ENCODE assay signal across 21 cellular contexts in genomic region chr2:20415511-20415918, GRCh38. TPM values are rescaled to one million over a fixed set of nuclear protein-coding genes. Genes with fewer than 3 reads are reported as not detected.
A peak's percentile ranks its signal among the peaks of the same experiment; 100 is the strongest.
DNase-seq lines count a peak whose midpoint lies in the region; ATAC-seq lines count a peak whose summit lies in the region.
"Had no signal": no experiment of that assay in that cellular context is flagged by ENCODE, and none has a peak within 500 bp of the region (broad histone marks: within the 10 kb centered on the region; RNA-seq: fewer than 3 reads in every experiment).

No MANE protein-coding gene starts in this region.

- H3K36me3 Mint-ChIP-seq in effector memory CD8-positive, alpha-beta T cell (ENCODE audit: insufficient read depth) = no peaks in the 10 kb centered on the region
- H3K36me3 Mint-ChIP-seq: mesothelial cell of epicardium; stimulated activated memory B cell treated with anti-CD40 and anti-IgM and Interleukin-4, amounts not matched to agents 10 μg/mL and 1 μg/mL and 100 μg/mL, for 72 hours had no signal

- H3K27ac Mint-ChIP-seq in effector memory CD8-positive, alpha-beta T cell = no peak overlapping the region
- H3K27ac Mint-ChIP-seq: activated naive CD4-positive, alpha-beta T cell treated with anti-CD3 and anti-CD28 coated beads for 36 hours; B cell; mesothelial cell of epicardium; stimulated activated memory B cell treated with anti-CD40 and anti-IgM and Interleukin-4, amounts not matched to agents 10 μg/mL and 1 μg/mL and 100 μg/mL, for 72 hours; T-helper 2 cell treated with Interferon-gamma antibody and Interleukin-4, amounts not matched to agents 5 μg/mL and 100 μg/mL, for 36 hours had no signal

- H3K9me3 Mint-ChIP-seq in effector memory CD8-positive, alpha-beta T cell = no peaks in the 10 kb centered on the region
- H3K9me3 Mint-ChIP-seq: activated naive CD4-positive, alpha-beta T cell treated with anti-CD3 and anti-CD28 coated beads for 36 hours; mesothelial cell of epicardium; T-helper 2 cell treated with Interferon-gamma antibody and Interleukin-4, amounts not matched to agents 5 μg/mL and 100 μg/mL, for 36 hours had no signal

- DNase-seq in EH (ENCODE audit: low read depth) (peak; percentile 36), NCI-H2171 treated with DMSO at 0.1 percent for 48 hours (lab: John Stamatoyannopoulos, UW) (peak; percentile 55), epithelial cell of prostate (ENCODE audit: low read depth, low spot score) (peak; percentile 43), mesenteric fat pad (ENCODE audit: low spot score) (peak; percentile 74), DMS79 (lab: John Stamatoyannopoulos, UW) (no peak), NCI-H1694 treated with DMSO at 0.1 percent for 48 hours (lab: John Stamatoyannopoulos, UW) (no peak)
- DNase-seq in effector memory CD8-positive, alpha-beta T cell = no peak
- DNase-seq: activated naive CD4-positive, alpha-beta T cell treated with anti-CD3 and anti-CD28 coated beads for 36 hours; DMS 273 treated with DMSO at 0.1 percent for 48 hours; glutamatergic neuron; GOT3; kidney; NCI-H1092; NCI-H226 had no signal

- ATAC-seq in effector memory CD8-positive, alpha-beta T cell (replicated peaks) = no peak
- no peak for ATAC-seq in GM18511 (IDR thresholded peaks at IDR 0.05; ENCODE audit: unreplicated experiment)
- ATAC-seq: activated CD4-positive, CD25-positive, alpha-beta regulatory T cell treated with anti-CD3 and anti-CD28 coated beads, Interleukin-2, amount 50 U/mL, for 24 hours; stimulated activated memory B cell treated with anti-CD40 and anti-IgM and Interleukin-4, amounts not matched to agents 10 μg/mL and 1 μg/mL and 100 μg/mL, for 72 hours had no signal

- H3K4me1 Mint-ChIP-seq in effector memory CD8-positive, alpha-beta T cell (ENCODE audit: low read depth in 2 of 2) = peaks cover 0 to 5% of the 10 kb centered on the region in 2 donors
- H3K4me1 Mint-ChIP-seq: mesothelial cell of epicardium had no signal

- no peak overlapping the region for H3K4me3 Mint-ChIP-seq in effector memory CD8-positive, alpha-beta T cell
- H3K4me3 Mint-ChIP-seq: activated naive CD4-positive, alpha-beta T cell treated with anti-CD3 and anti-CD28 coated beads for 36 hours; B cell; mesothelial cell of epicardium; neural crest cell; stimulated activated memory B cell treated with anti-CD40 and anti-IgM and Interleukin-4, amounts not matched to agents 10 μg/mL and 1 μg/mL and 100 μg/mL, for 72 hours; T-helper 2 cell treated with Interferon-gamma antibody and Interleukin-4, amounts not matched to agents 5 μg/mL and 100 μg/mL, for 36 hours had no signal

- H3K27me3 Mint-ChIP-seq in effector memory CD8-positive, alpha-beta T cell = peaks cover 7 to 32% of the 10 kb centered on the region in 2 donors
- H3K27me3 Mint-ChIP-seq: stimulated activated memory B cell treated with anti-CD40 and anti-IgM and Interleukin-4, amounts not matched to agents 10 μg/mL and 1 μg/mL and 100 μg/mL, for 72 hours had no signal

- H3K27ac ChIP-seq in epithelial cell of prostate = no peak overlapping the region

RNA-seq across cellular contexts. Expression of gene RHOB, which starts 31.4 kb away (rescaled TPM):
- total RNA-seq in mesenteric fat pad = 677 TPM

Comparison
In these comparisons a context has a peak if more than half of its experiments do, and no peak if none do; other contexts are left out.
1. DNase-seq: peak in EH (single experiment), NCI-H2171 treated with DMSO at 0.1 percent for 48 hours (single experiment), epithelial cell of prostate (single experiment) and mesenteric fat pad (single experiment); none in effector memory CD8-positive, alpha-beta T cell (0 of 3), DMS79 (single experiment) and NCI-H1694 treated with DMSO at 0.1 percent for 48 hours (single experiment).